Comparison of ENCODE assay signal across 8 cellular contexts in the genomic region with DNA sequence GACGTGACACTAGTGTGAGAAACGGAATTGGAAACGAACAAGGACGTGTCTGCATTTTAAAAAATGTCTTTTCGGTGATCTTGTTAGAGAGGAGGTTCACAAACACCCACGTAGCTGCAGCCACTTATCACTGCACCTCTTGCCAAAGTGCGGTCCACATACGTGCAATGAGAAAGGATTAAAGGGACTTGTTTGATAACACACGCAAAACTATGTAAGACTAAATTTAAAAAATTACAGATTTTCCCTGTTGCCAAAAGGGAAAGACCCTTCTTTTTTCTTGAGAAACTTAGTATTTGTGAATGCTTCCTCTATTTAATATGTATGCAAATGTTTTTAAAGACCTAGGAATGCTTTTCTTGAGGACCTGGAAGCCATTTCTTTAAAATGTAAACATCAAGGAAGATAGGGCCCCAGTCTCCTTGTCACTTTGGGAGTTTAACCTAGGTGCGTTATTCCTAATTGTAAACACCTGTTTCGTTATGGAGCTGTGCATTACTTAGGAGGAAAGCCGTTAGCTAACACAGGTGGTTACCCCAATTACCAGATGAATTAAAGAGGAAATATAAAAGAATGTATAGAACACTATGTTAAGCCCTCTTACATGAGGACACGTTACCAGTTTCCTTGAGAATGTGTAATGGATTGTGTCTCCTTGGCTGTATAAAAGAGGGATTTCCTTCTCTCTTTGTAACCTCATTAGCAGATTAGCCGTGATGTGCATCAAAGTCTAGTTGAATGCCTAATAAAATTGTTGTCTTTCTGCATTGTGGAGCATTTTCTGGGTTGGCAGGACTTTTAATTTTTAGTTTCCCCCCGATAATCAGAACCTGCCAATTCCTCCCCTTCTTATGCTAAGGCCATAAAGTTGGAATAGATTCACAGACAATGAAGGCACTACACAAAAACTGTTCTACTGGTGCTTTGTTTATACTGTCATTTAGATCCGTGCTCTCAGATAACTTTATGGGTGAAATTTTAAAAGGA. TPM values are rescaled to one million over a fixed set of nuclear protein-coding genes. Genes with fewer than 3 reads are reported as not detected.
DNase-seq lines count a peak whose midpoint lies in the region; ATAC-seq and TF ChIP-seq lines count a peak whose summit lies in the region.

No MANE protein-coding gene starts in this region.

- TF ChIP-seq CTCF in CD8-positive, alpha-beta T cell (IDR thresholded peaks at IDR 0.05) = no peak
- TF ChIP-seq CTCF in kidney epithelial cell (IDR thresholded peaks at IDR 0.05; ENCODE audit: insufficient read depth, low read length, poor library complexity, severe bottlenecking) = no peak
- no peak for TF ChIP-seq CTCF in testis (IDR thresholded peaks at IDR 0.05)
- no peak for TF ChIP-seq CTCF in GM10266 (IDR thresholded peaks at IDR 0.05; ENCODE audit: control insufficient read depth, insufficient read depth, low read depth, missing control alignments)

- intact Hi-C loops in CD8-positive, alpha-beta T cell (cut with DNase I, micrococcal nuclease) = loop anchor here (1.0 to 10.0 kb wide), 7 partner anchors 10 to 345 kb away; a partner anchor contains a TSS
- intact Hi-C loops in testis (cut with DNase I; ENCODE audit: low total_unique reads) = no loop called here

- H3K27me3 Mint-ChIP-seq in CD8-positive, alpha-beta T cell (ENCODE audit: low read depth) = no peaks in the 10 kb centered on the region
- H3K27me3 Mint-ChIP-seq in activated naive CD8-positive, alpha-beta T cell treated with anti-CD3 and anti-CD28 coated beads, Interleukin-2, amount 50 U/mL, for 24 hours = no peaks in the 10 kb centered on the region

- no peaks in the 10 kb centered on the region for H3K36me3 ChIP-seq in CD8-positive, alpha-beta T cell (ENCODE audit: insufficient read depth, low read length)
- H3K36me3 ChIP-seq in kidney epithelial cell (ENCODE audit: control insufficient read depth, insufficient read depth, low read length) (no peaks in the 10 kb centered on the region), testis (ENCODE audit: low read depth, missing control alignments) (no peaks in the 10 kb centered on the region)

- peaks cover 7% of the 10 kb centered on the region for H3K36me3 Mint-ChIP-seq in CD8-positive, alpha-beta T cell
- no peaks in the 10 kb centered on the region for H3K36me3 Mint-ChIP-seq in activated naive CD8-positive, alpha-beta T cell treated with anti-CD3 and anti-CD28 coated beads, Interleukin-2, amount 50 U/mL, for 24 hours (ENCODE audit: low read depth)

- TF ChIP-seq POLR2A in testis (IDR thresholded peaks at IDR 0.05) = no peak

- 27 to 30% methylated on average over 16 of the region's 16 CpGs for WGBS in testis, 2 donors

- no peaks in the 10 kb centered on the region for H3K9me3 Mint-ChIP-seq in CD8-positive, alpha-beta T cell
- no peaks in the 10 kb centered on the region for H3K9me3 Mint-ChIP-seq in activated naive CD8-positive, alpha-beta T cell treated with anti-CD3 and anti-CD28 coated beads, Interleukin-2, amount 50 U/mL, for 24 hours

- H3K9me3 ChIP-seq in CD8-positive, alpha-beta T cell (ENCODE audit: low read length) = no peaks in the 10 kb centered on the region
- H3K9me3 ChIP-seq in testis = no peaks in the 10 kb centered on the region

- H3K4me1 ChIP-seq in CD8-positive, alpha-beta T cell (ENCODE audit: insufficient read depth, low read length) = peaks cover 9% of the 10 kb centered on the region
- H3K4me1 ChIP-seq in testis = peaks cover 7% of the 10 kb centered on the region

- CTCF ChIA-PET in CD8-positive, alpha-beta T cell (lab: Charles Lee) = interaction anchor here (0.6 kb wide), 1 partner anchor 61 kb away, joined by 3 read pairs; no protein-coding TSS in a partner anchor

- H3K4me1 Mint-ChIP-seq in CD8-positive, alpha-beta T cell (ENCODE audit: low read depth) = peaks cover 13% of the 10 kb centered on the region
- H3K4me1 Mint-ChIP-seq in activated naive CD8-positive, alpha-beta T cell treated with anti-CD3 and anti-CD28 coated beads, Interleukin-2, amount 50 U/mL, for 24 hours = peaks cover 27% of the 10 kb centered on the region

- H3K27ac ChIP-seq in CD8-positive, alpha-beta T cell (ENCODE audit: low read depth, low read length) = peak overlapping the region; percentile 73
- H3K27ac ChIP-seq in testis = peak overlapping the region; percentile 93

- peak in 2 of 7 experiments; percentile 54 to 73 for DNase-seq in CD8-positive, alpha-beta T cell
- no peak for DNase-seq in activated naive CD8-positive, alpha-beta T cell treated with anti-CD3 and anti-CD28 coated beads, Interleukin-2, amount 50 U/mL, for 24 hours
- DNase-seq in kidney epithelial cell (ENCODE audit: low read depth) = no peak
- DNase-seq in testis = no peak
- DNase-seq in GM10266 (ENCODE audit: extremely low spot score) = no peak
- no peak for DNase-seq in NCI-H226

- peak overlapping the region; percentile 95 for H3K27ac Mint-ChIP-seq in CD8-positive, alpha-beta T cell
- H3K27ac Mint-ChIP-seq in activated naive CD8-positive, alpha-beta T cell treated with anti-CD3 and anti-CD28 coated beads, Interleukin-2, amount 50 U/mL, for 24 hours = peak overlapping the region; percentile 95

- peak overlapping the region; percentile 89 for H3K4me3 Mint-ChIP-seq in CD8-positive, alpha-beta T cell
- H3K4me3 Mint-ChIP-seq in activated naive CD8-positive, alpha-beta T cell treated with anti-CD3 and anti-CD28 coated beads, Interleukin-2, amount 50 U/mL, for 24 hours = peak overlapping the region; percentile 84

- POLR2A ChIA-PET in CD8-positive, alpha-beta T cell (lab: Charles Lee) = interaction anchor here (1.4 to 1.5 kb wide), 3 partner anchors 10 to 310 kb away, joined by 3 to 8 read pairs (median 5); a partner anchor contains a TSS

- H3K4me3 ChIP-seq in CD8-positive, alpha-beta T cell (ENCODE audit: low read depth, low read length) = peak overlapping the region; percentile 71
- H3K4me3 ChIP-seq in kidney epithelial cell (ENCODE audit: low read depth, low read length) (peak overlapping the region; percentile 83), testis (peak overlapping the region; percentile 73 to 92)

- H3K27me3 ChIP-seq in CD8-positive, alpha-beta T cell (ENCODE audit: insufficient read depth, low read length) = no peaks in the 10 kb centered on the region
- H3K27me3 ChIP-seq in kidney epithelial cell (ENCODE audit: control insufficient read depth, insufficient read depth, low read length) (no peaks in the 10 kb centered on the region), testis (no peaks in the 10 kb centered on the region)

- peak; percentile 72 for ATAC-seq in CD8-positive, alpha-beta T cell
- peak; percentile 23 for ATAC-seq in HG03025 (IDR thresholded peaks at IDR 0.05; ENCODE audit: low FRiP score, unreplicated experiment)
- no peak for ATAC-seq in activated naive CD8-positive, alpha-beta T cell treated with anti-CD3 and anti-CD28 coated beads, Interleukin-2, amount 50 U/mL, for 24 hours
- no peak for ATAC-seq in GM21723 (IDR thresholded peaks at IDR 0.05; ENCODE audit: unreplicated experiment)

RNA-seq across cellular contexts. Expression of a gene that starts 1.0 kb away (rescaled TPM):
- 1 to 10 TPM; 1.5 to 1.8 TPM for total RNA-seq in CD8-positive, alpha-beta T cell
- total RNA-seq in kidney epithelial cell = 1.0 and 2.3 TPM in 2 replicates
- total RNA-seq in testis = 10 to 100 TPM in 1 of 2 donors, 1 to 10 TPM in 1; 9.7 to 22.9 TPM
- polyA plus RNA-seq in testis (ENCODE audit: insufficient read depth, low read depth, low replicate concordance) = 23.0 TPM

Comparison
In these comparisons a context has a peak if more than half of its experiments do, and no peak if none do; other contexts are left out.
1. ATAC-seq: peak in CD8-positive, alpha-beta T cell (single experiment) and HG03025 (single experiment); none in activated naive CD8-positive, alpha-beta T cell treated with anti-CD3 and anti-CD28 coated beads, Interleukin-2, amount 50 U/mL, for 24 hours (single experiment) and GM21723 (single experiment).
2. Peak in every context shown above with its lines, with median percentiles within 50 percentile points of each other: H3K4me3 ChIP-seq.